Comparison of ENCODE assay signal across 1 cellular context in the genomic region with DNA sequence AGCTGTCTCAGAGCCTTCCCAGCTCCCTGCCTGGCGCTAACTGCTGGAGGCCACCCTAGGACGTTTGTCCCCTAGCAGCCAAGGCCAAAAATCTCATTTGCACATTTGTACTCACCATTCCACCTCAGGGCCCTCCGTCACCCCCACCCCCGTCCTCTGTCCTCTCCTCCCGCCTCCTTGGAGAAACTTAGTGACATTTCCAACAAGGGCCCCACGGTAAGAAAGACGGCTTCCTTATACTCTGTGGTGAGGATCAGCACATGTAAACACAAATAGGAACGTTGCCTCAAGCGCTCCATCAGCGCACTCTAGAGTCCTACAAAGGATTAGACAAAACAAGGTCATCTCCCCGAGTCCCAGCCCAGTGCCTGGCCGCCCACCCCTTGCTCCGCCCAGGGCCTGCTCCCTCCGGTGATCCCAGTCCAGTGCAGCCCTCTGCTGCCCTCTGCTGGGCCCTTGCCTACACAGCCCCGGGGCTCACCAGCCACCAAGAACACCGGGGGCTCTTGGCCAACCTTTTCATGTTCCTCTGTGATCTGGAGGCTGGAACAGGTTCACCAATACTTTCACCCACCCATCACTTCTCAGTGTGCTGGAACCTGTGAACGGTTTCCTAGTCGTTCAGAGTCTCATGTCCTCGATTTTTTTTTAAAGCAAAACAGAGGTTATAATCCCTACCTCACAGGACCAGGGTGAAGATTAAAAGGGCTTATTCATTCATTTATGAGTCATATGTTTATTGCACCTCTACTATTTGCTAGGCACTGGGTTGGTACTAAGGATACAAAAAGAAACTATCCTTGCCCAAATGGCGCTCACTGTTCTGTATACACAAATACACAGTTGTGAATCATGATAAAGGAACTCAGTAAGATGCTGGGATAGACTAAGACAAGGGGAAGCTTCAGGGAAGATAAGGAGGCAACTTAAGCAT.
A peak's percentile ranks its signal among the peaks of the same experiment; 100 is the strongest.
TF ChIP-seq lines count a peak whose summit lies in the region.

No MANE protein-coding gene starts in this region.

TF ChIP-seq in H1, 55 proteins besides CTCF, POLR2A, EP300 and RAD21:
- TF ChIP-seq BACH1 (IDR thresholded peaks at IDR 0.05; ENCODE audit: low read length) (no peak), SP4 (IDR thresholded peaks at IDR 0.05; ENCODE audit: low read length) (no peak), EGR1 (IDR thresholded peaks at IDR 0.05; ENCODE audit: borderline replicate concordance, low read depth, low read length) (peak; percentile 57; the same call in 1 of the 2 replicates), CHD2 (IDR thresholded peaks at IDR 0.05; ENCODE audit: low read length) (no peak), TAF7 (optimal IDR thresholded peaks at IDR 0.05; ENCODE audit: borderline replicate concordance, low read depth, low read length) (peak; percentile 18)
- TF ChIP-seq, protein P1, sequence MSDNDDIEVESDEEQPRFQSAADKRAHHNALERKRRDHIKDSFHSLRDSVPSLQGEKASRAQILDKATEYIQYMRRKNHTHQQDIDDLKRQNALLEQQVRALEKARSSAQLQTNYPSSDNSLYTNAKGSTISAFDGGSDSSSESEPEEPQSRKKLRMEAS (IDR thresholded peaks at IDR 0.05), result peak; percentile 69
- TF ChIP-seq, protein P2, sequence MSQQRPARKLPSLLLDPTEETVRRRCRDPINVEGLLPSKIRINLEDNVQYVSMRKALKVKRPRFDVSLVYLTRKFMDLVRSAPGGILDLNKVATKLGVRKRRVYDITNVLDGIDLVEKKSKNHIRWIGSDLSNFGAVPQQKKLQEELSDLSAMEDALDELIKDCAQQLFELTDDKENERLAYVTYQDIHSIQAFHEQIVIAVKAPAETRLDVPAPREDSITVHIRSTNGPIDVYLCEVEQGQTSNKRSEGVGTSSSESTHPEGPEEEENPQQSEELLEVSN (IDR thresholded peaks at IDR 0.05), result peak; percentile 15; the same call in 1 of the 2 replicates
